Comparison of ENCODE assay signal across 21 cellular contexts in the genomic region with DNA sequence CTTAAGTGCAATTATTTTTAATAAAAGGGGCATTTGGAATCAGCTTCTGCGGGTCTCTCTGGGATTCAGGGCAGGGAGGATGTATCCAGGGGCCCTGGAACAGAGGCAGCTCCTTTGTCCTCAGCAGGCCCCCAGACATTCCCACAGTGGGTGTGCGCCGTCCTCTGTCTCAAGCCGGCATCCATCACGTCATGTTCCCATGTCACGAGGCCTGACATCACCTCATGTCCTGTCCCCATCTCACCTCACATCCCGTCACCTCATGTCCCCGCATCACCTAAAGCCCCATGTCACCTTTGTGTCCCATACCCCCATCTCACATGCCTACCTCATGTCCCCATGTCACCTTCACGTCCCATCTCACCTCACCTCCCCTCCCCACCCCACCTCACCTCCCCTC. TPM values are rescaled to one million over a fixed set of nuclear protein-coding genes. Genes with fewer than 3 reads are reported as not detected.
"Had no signal": no experiment of that assay in that cellular context is flagged by ENCODE, and none has a peak within 500 bp of the region (broad histone marks: within the 10 kb centered on the region; RNA-seq: fewer than 3 reads in every experiment).

No MANE protein-coding gene starts in this region.

- H3K27ac ChIP-seq: parathyroid adenoma, tibial artery had no signal

- ATAC-seq: activated T-cell treated with anti-CD3 and anti-CD28 coated beads, Interleukin-2, amount 50 U/mL, for 72 hours; WTC11 had no signal

- DNase-seq: activated CD4-positive, alpha-beta T cell treated with anti-CD3 and anti-CD28 coated beads for 4 hours; activated CD4-positive, alpha-beta T cell treated with anti-CD3 and anti-CD28 coated beads, Interleukin-2, amount 50 U/mL, for 48 hours; activated CD8-positive, alpha-beta memory T cell treated with anti-CD3 and anti-CD28 coated beads, Interleukin-2, amount 50 U/mL, for 48 hours; activated gamma-delta T cell; activated naive CD4-positive, alpha-beta T cell treated with anti-CD3 and anti-CD28 coated beads, Interleukin-2, amount 50 U/mL, for 16 hours; activated T-cell treated with anti-CD3 and anti-CD28 coated beads, Interleukin-2, amount 50 U/mL, for 72 hours; anterior cingulate cortex; caudate nucleus; effector CD4-positive, alpha-beta T cell; erythroblast; foreskin fibroblast; hippocampal formation; stimulated activated CD4-positive, alpha-beta T cell treated with anti-CD3 and anti-CD28 coated beads, Interleukin-2, amount 100 ng/mL, for 48 hours; stimulated activated naive CD4-positive, alpha-beta T cell; T-helper 9 cell; tibial artery had no signal

- H3K9me3 ChIP-seq: tibial artery had no signal

- H3K4me3 ChIP-seq: tibial artery had no signal

RNA-seq across cellular contexts. Expression of a gene that starts 50.0 kb away (rescaled TPM):
- total RNA-seq: activated CD8-positive, alpha-beta memory T cell treated with anti-CD3 and anti-CD28 coated beads for 36 hours; T-helper 1 cell treated with Interleukin-12 subunit alpha and Interleukin-12 subunit beta and Interleukin-4 antibody, amounts not matched to agents 30 ng/mL and 1 ng/mL, for 36 hours had no signal
- polyA plus RNA-seq: fibroblast of lung had no signal
